12 cellular contexts compared by ENCODE assay signal in genomic region chr5:3595102-3595961, GRCh38. TPM values are rescaled to one million over a fixed set of nuclear protein-coding genes. Genes with fewer than 3 reads are reported as not detected.
DNase-seq lines count a peak whose midpoint lies in the region; ATAC-seq, FAIRE-seq and TF ChIP-seq lines count a peak whose summit lies in the region.
"Had no signal": no experiment of that assay in that cellular context is flagged by ENCODE, and none has a peak within 500 bp of the region (broad histone marks: within the 10 kb centered on the region; RNA-seq: fewer than 3 reads in every experiment).

Gene IRX1, plus strand, starts transcription at chr5:3595832. Its CDS starts 274 bp downstream, at chr5:3596106.

- no peaks in the 10 kb centered on the region for H3K36me3 Mint-ChIP-seq in CD4-positive, alpha-beta T cell (ENCODE audit: low read depth)

- no peak for TF ChIP-seq POLR2A in A549 (IDR thresholded peaks at IDR 0.05; ENCODE audit: low read length)
- TF ChIP-seq POLR2A in erythroblast (IDR thresholded peaks at IDR 0.05; ENCODE audit: low read length), result no peak

- 24% methylated on average over 8 of the region's 98 CpGs for WGBS in A549 (ENCODE audit: missing lambda C conversion rate)

- H3K4me3 ChIP-seq in A549 (no peak within 1 kb of the TSS), endocrine pancreas (ENCODE audit: control insufficient read depth, insufficient read depth, low read length) (peak within 1 kb of the TSS; percentile 53)
- H3K4me3 ChIP-seq: adrenal gland had no signal

- H3K4me1 Mint-ChIP-seq in CD4-positive, alpha-beta T cell (ENCODE audit: low read depth), result no peaks in the 10 kb centered on the region

- DNase-seq in A549 (ENCODE audit: low read depth in 1 of 2, low spot score in 1 of 2) (no peak), NCI-H1105 (lab: John Stamatoyannopoulos, UW) (peak; percentile 50), mesenteric fat pad (ENCODE audit: low spot score) (peak; percentile 81), NCI-H2081 (lab: John Stamatoyannopoulos, UW) (no peak), erythroblast (lab: John Stamatoyannopoulos, UW) (no peak)
- DNase-seq in CD4-positive, alpha-beta T cell, result no peak
- DNase-seq: adrenal gland, Calu3 had no signal

- H3K27ac Mint-ChIP-seq in CD4-positive, alpha-beta T cell, result no peak within 1 kb of the TSS

- POLR2A ChIA-PET in A549 (lab: Yijun Ruan, JAX), result no interaction called here
- POLR2A ChIA-PET in CD4-positive, alpha-beta T cell (lab: Charles Lee), result no interaction called here

- no peaks in the 10 kb centered on the region for H3K36me3 ChIP-seq in endocrine pancreas (ENCODE audit: control insufficient read depth, insufficient read depth, low read length)
- H3K36me3 ChIP-seq: adrenal gland had no signal

- no peak for TF ChIP-seq RAD21 in A549 (conservative IDR thresholded peaks at IDR 0.05 in 1 of 2, IDR thresholded peaks at IDR 0.05 in 1 of 2)

- peaks cover 62% of the 10 kb centered on the region for H3K27me3 Mint-ChIP-seq in CD4-positive, alpha-beta T cell

- no peaks in the 10 kb centered on the region for H3K9me3 Mint-ChIP-seq in CD4-positive, alpha-beta T cell

- H3K9me3 ChIP-seq in A549, result no peaks in the 10 kb centered on the region; the same call in 2 of the 3 replicates
- no peaks in the 10 kb centered on the region for H3K9me3 ChIP-seq in endocrine pancreas (ENCODE audit: control insufficient read depth, low read length)
- no peaks in the 10 kb centered on the region for H3K9me3 ChIP-seq in CD4-positive, alpha-beta T cell (ENCODE audit: control insufficient read depth, low read length)
- H3K9me3 ChIP-seq: adrenal gland had no signal

- no peak for TF ChIP-seq EP300 in A549 (IDR thresholded peaks at IDR 0.05)

- TF ChIP-seq CTCF in A549 (IDR thresholded peaks at IDR 0.05), result no peak
- no peak for TF ChIP-seq CTCF in CD4-positive, alpha-beta T cell (IDR thresholded peaks at IDR 0.05)

- CTCF ChIA-PET in A549 (lab: Yijun Ruan, JAX), result no interaction called here
- CTCF ChIA-PET in CD4-positive, alpha-beta T cell (lab: Charles Lee), result no interaction called here

- ATAC-seq in A549 (no peak), HG02798 (IDR thresholded peaks at IDR 0.05; ENCODE audit: poor library complexity, unreplicated experiment) (no peak)
- ATAC-seq in CD4-positive, alpha-beta T cell (ENCODE audit: poor library complexity), result no peak
- ATAC-seq: HepG2 had no signal

- H3K9ac ChIP-seq in endocrine pancreas (ENCODE audit: control insufficient read depth, insufficient read depth, low read length), result no peak within 1 kb of the TSS

- FAIRE-seq in A549 (lab: Jason Lieb, UNC), result no peak
- FAIRE-seq: HepG2 had no signal

- H3K27ac ChIP-seq in A549, result no peak within 1 kb of the TSS
- H3K27ac ChIP-seq in CD4-positive, alpha-beta T cell (ENCODE audit: low read depth, low read length), result no peak within 1 kb of the TSS
- H3K27ac ChIP-seq: adrenal gland had no signal

- intact Hi-C loops in CD4-positive, alpha-beta T cell (cut with DNase I, micrococcal nuclease), result no loop called here

- H3K4me1 ChIP-seq in A549 (no peaks in the 10 kb centered on the region), endocrine pancreas (ENCODE audit: control insufficient read depth, insufficient read depth, low read length) (no peaks in the 10 kb centered on the region)

- peaks cover 10% of the 10 kb centered on the region for H3K27me3 ChIP-seq in endocrine pancreas (ENCODE audit: control insufficient read depth, insufficient read depth, low read length)
- H3K27me3 ChIP-seq in CD4-positive, alpha-beta T cell (ENCODE audit: control insufficient read depth, insufficient read depth, low read length), result peaks cover 81% of the 10 kb centered on the region

- H3K4me2 ChIP-seq in A549, result 0 out of 3 replicates have a peak within 1 kb of the TSS, but pooled peaks have one; percentile 23

- no peak within 1 kb of the TSS for H3K4me3 Mint-ChIP-seq in CD4-positive, alpha-beta T cell

TF ChIP-seq in A549, 52 proteins besides CTCF, POLR2A, EP300 and RAD21:
- TF ChIP-seq HOXB13 (CRISPR knock-in tag; IDR thresholded peaks at IDR 0.05; ENCODE audit: low read depth), result no peak
- TF ChIP-seq ZC3H11A (IDR thresholded peaks at IDR 0.05), result no peak
- TF ChIP-seq MAZ (IDR thresholded peaks at IDR 0.05; ENCODE audit: borderline replicate concordance, low read depth, low read length), result no peak
- TF ChIP-seq NFE2L2 (conservative IDR thresholded peaks at IDR 0.05; ENCODE audit: low read length), result no peak
- no peak for TF ChIP-seq TFCP2L1 (CRISPR knock-in tag; IDR thresholded peaks at IDR 0.05)
- TF ChIP-seq HOXB5 (CRISPR knock-in tag; IDR thresholded peaks at IDR 0.05), result no peak

RNA-seq across cellular contexts. Expression of gene IRX1, which starts in this region (rescaled TPM):
- not detected in 2 replicates for polyA plus RNA-seq in A549 (2011; rRNA removed)
- polyA plus RNA-seq in A549 (2012; cell fraction: cytosol; rRNA removed), result not detected in 2 replicates
- not detected in 2 replicates for polyA plus RNA-seq in A549 (2012; cell fraction: nucleus; rRNA removed)
- polyA plus RNA-seq in A549 (2017; fragmentation: RNase III; extraction: RNeasy Plus Mini Kit Qiagen cat#74134 plus additional on column Dnase treatment), result not detected in 3 replicates
- polyA minus RNA-seq in A549 (2011; rRNA and poly(A)+ RNA removed), result not detected in 2 replicates
- total RNA-seq in mesenteric fat pad, result not detected
- total RNA-seq in CD4-positive, alpha-beta T cell, result not detected
- total RNA-seq: adrenal gland, Calu3, HepG2, lung microvascular endothelial cell had no signal
- polyA plus RNA-seq: HepG2 had no signal

Comparison
In these comparisons a context has a peak if more than half of its experiments do, and no peak if none do; other contexts are left out.
1. Peak in DNase-seq in mesenteric fat pad; RNA of the gene not detected or under 1 TPM.